17 cellular contexts compared by ENCODE assay signal in the genomic region with DNA sequence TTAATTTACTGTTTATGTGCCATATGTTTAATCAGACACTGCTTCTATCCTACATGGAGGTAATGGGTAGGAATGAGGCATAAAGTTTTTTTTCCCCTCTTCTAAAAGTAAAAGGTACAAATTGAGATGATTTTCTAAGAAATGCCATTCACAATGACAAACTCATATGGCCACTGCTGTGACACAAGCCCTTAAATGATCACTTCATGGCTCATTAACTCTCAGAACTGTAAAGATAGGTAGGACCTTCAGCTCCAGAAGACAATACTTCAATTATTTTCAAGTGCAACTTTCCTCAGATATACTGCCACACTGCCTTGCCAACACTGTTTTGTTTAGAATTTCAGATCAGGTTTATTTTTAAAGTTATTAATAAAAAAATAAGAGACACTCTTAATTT.
"Had no signal": no experiment of that assay in that cellular context is flagged by ENCODE, and none has a peak within 500 bp of the region (broad histone marks: within the 10 kb centered on the region; RNA-seq: fewer than 3 reads in every experiment).

No MANE protein-coding gene starts in this region.

- H3K4me1 Mint-ChIP-seq: activated naive CD8-positive, alpha-beta T cell treated with anti-CD3 and anti-CD28 coated beads for 36 hours; central memory CD8-positive, alpha-beta T cell had no signal

- H3K36me3 Mint-ChIP-seq: activated naive CD8-positive, alpha-beta T cell treated with anti-CD3 and anti-CD28 coated beads for 36 hours; natural killer cell treated with Interleukin-12 subunit alpha and Interleukin-12 subunit beta and Interleukin-15 and Interleukin-18, amount 100 ng/mL, for 72 hours had no signal

- DNase-seq: activated CD4-positive, CD25-positive, alpha-beta regulatory T cell treated with anti-CD3 and anti-CD28 coated beads, Interleukin-2, amount 50 U/mL, for 72 hours; activated naive CD8-positive, alpha-beta T cell treated with anti-CD3 and anti-CD28 coated beads for 36 hours; brain microvascular endothelial cell; effector CD4-positive, alpha-beta T cell; foreskin fibroblast; glutamatergic neuron; hypothalamus; kidney glomerular epithelial cell; mesendoderm; stimulated activated CD4-positive, alpha-beta T cell treated with anti-CD3 and anti-CD28 coated beads, Interleukin-4, amount 100 ng/mL, for 24 hours; stimulated activated naive CD4-positive, alpha-beta T cell; tibial artery had no signal

- H3K27ac Mint-ChIP-seq: activated naive CD8-positive, alpha-beta T cell treated with anti-CD3 and anti-CD28 coated beads for 36 hours; activated T-helper 1 cell treated with anti-CD3 and anti-CD28 coated beads, Interleukin-12 subunit alpha, Interleukin-12 subunit beta, Interleukin-2, Interleukin-4 antibody, amounts not matched to agents 30 ng/mL and 10 ng/mL and 1 ng/mL, durations not matched to agents 14 hours and 24 hours and 36 hours; natural killer cell treated with Interleukin-12 subunit alpha and Interleukin-12 subunit beta and Interleukin-15 and Interleukin-18, amount 100 ng/mL, for 72 hours; progenitor cell of endocrine pancreas had no signal

- ATAC-seq: natural killer cell treated with Interleukin-12 subunit alpha and Interleukin-12 subunit beta and Interleukin-15 and Interleukin-18, amount 100 ng/mL, for 72 hours; right cardiac atrium had no signal

- H3K4me3 Mint-ChIP-seq: activated naive CD8-positive, alpha-beta T cell treated with anti-CD3 and anti-CD28 coated beads for 36 hours; activated T-helper 1 cell treated with anti-CD3 and anti-CD28 coated beads, Interleukin-12 subunit alpha, Interleukin-12 subunit beta, Interleukin-2, Interleukin-4 antibody, amounts not matched to agents 30 ng/mL and 10 ng/mL and 1 ng/mL, durations not matched to agents 14 hours and 24 hours and 36 hours; central memory CD8-positive, alpha-beta T cell; natural killer cell treated with Interleukin-12 subunit alpha and Interleukin-12 subunit beta and Interleukin-15 and Interleukin-18, amount 100 ng/mL, for 72 hours had no signal

- H3K27me3 Mint-ChIP-seq: activated naive CD8-positive, alpha-beta T cell treated with anti-CD3 and anti-CD28 coated beads for 36 hours; central memory CD8-positive, alpha-beta T cell; natural killer cell treated with Interleukin-12 subunit alpha and Interleukin-12 subunit beta and Interleukin-15 and Interleukin-18, amount 100 ng/mL, for 72 hours; progenitor cell of endocrine pancreas had no signal

- H3K9me3 Mint-ChIP-seq: activated naive CD8-positive, alpha-beta T cell treated with anti-CD3 and anti-CD28 coated beads for 36 hours had no signal
